In genomic region chr3:135576786-135577185, GRCh38 we compare ENCODE assay signal across 21 cellular contexts.
DNase-seq lines count a peak whose midpoint lies in the region; TF ChIP-seq lines count a peak whose summit lies in the region.
"Had no signal": no experiment of that assay in that cellular context is flagged by ENCODE, and none has a peak within 500 bp of the region (broad histone marks: within the 10 kb centered on the region; RNA-seq: fewer than 3 reads in every experiment).

No MANE protein-coding gene starts in this region.

- no peak for TF ChIP-seq CTCF in progenitor cell of endocrine pancreas (IDR thresholded peaks at IDR 0.05; ENCODE audit: unreplicated experiment)
- TF ChIP-seq CTCF in type B pancreatic cell (conservative IDR thresholded peaks at IDR 0.05): no peak

- H3K36me3 Mint-ChIP-seq in progenitor cell of endocrine pancreas (ENCODE audit: insufficient read depth): no peaks in the 10 kb centered on the region
- H3K36me3 Mint-ChIP-seq in type B pancreatic cell: no peaks in the 10 kb centered on the region
- H3K36me3 Mint-ChIP-seq: activated CD8-positive, alpha-beta memory T cell treated with anti-CD3 and anti-CD28 coated beads, Interleukin-2, amount 10 ng/mL, durations not matched to agents 7 days and 5 days; CD8-positive, alpha-beta memory T cell; naive B cell had no signal

- H3K4me1 Mint-ChIP-seq in progenitor cell of endocrine pancreas (ENCODE audit: low read depth) (peaks cover 10% of the 10 kb centered on the region), type B pancreatic cell (ENCODE audit: unreplicated experiment) (no peaks in the 10 kb centered on the region)
- H3K4me1 Mint-ChIP-seq: activated CD8-positive, alpha-beta memory T cell treated with anti-CD3 and anti-CD28 coated beads, Interleukin-2, amount 10 ng/mL, durations not matched to agents 7 days and 5 days; CD8-positive, alpha-beta memory T cell; naive B cell had no signal

- DNase-seq in NCI-H345 (lab: John Stamatoyannopoulos, UW): peak; percentile 35
- DNase-seq in NCI-H345 treated with DMSO at 0.1 percent for 48 hours (lab: John Stamatoyannopoulos, UW; ENCODE audit: unreplicated experiment): no peak
- DNase-seq in NCI-H1694 treated with DMSO at 0.1 percent for 48 hours (lab: John Stamatoyannopoulos, UW): peak; percentile 86
- DNase-seq in NCI-H748 treated with DMSO at 0.1 percent for 48 hours (lab: John Stamatoyannopoulos, UW): peak; percentile 86
- no peak for DNase-seq in progenitor cell of endocrine pancreas (ENCODE audit: low spot score, unreplicated experiment)
- DNase-seq in GM19238 (ENCODE audit: insufficient read length, low spot score): no peak
- no peak for DNase-seq in GOT3 (lab: John Stamatoyannopoulos, UW)
- no peak for DNase-seq in type B pancreatic cell (ENCODE audit: extremely low spot score, unreplicated experiment)
- DNase-seq: activated CD4-positive, alpha-beta T cell treated with anti-CD3 and anti-CD28 coated beads, Interleukin-2, amount 50 U/mL, for 1 hour; activated CD8-positive, alpha-beta memory T cell treated with anti-CD3 and anti-CD28 coated beads, Interleukin-2, amount 10 ng/mL, durations not matched to agents 7 days and 5 days; activated naive CD4-positive, alpha-beta T cell treated with anti-CD3 and anti-CD28 coated beads for 36 hours; activated T-cell treated with anti-CD3 and anti-CD28 coated beads, Interleukin-2, amount 50 U/mL, for 72 hours; amniotic stem cell; CD8-positive, alpha-beta memory T cell; colonic mucosa; effector memory CD4-positive, alpha-beta T cell; left ventricle myocardium superior; naive B cell; occipital lobe; T-helper 9 cell; trophoblast cell had no signal

- H3K9me3 Mint-ChIP-seq in progenitor cell of endocrine pancreas (ENCODE audit: low read depth) (peaks cover 4% of the 10 kb centered on the region), type B pancreatic cell (no peaks in the 10 kb centered on the region)
- H3K9me3 Mint-ChIP-seq: activated naive CD4-positive, alpha-beta T cell treated with anti-CD3 and anti-CD28 coated beads for 36 hours; activated T-cell treated with anti-CD3 and anti-CD28 coated beads, Interleukin-2, amount 50 U/mL, for 72 hours; CD8-positive, alpha-beta memory T cell had no signal

- H3K27ac Mint-ChIP-seq in progenitor cell of endocrine pancreas: peak overlapping the region; percentile 69
- no peak overlapping the region for H3K27ac Mint-ChIP-seq in type B pancreatic cell
- H3K27ac Mint-ChIP-seq: activated CD8-positive, alpha-beta memory T cell treated with anti-CD3 and anti-CD28 coated beads, Interleukin-2, amount 10 ng/mL, durations not matched to agents 7 days and 5 days; activated naive CD4-positive, alpha-beta T cell treated with anti-CD3 and anti-CD28 coated beads for 36 hours; activated T-cell treated with anti-CD3 and anti-CD28 coated beads, Interleukin-2, amount 50 U/mL, for 72 hours; CD8-positive, alpha-beta memory T cell; naive B cell had no signal

- peaks cover 10% of the 10 kb centered on the region for H3K27me3 Mint-ChIP-seq in progenitor cell of endocrine pancreas
- peaks cover 3% of the 10 kb centered on the region for H3K27me3 Mint-ChIP-seq in type B pancreatic cell
- H3K27me3 Mint-ChIP-seq: activated CD8-positive, alpha-beta memory T cell treated with anti-CD3 and anti-CD28 coated beads, Interleukin-2, amount 10 ng/mL, durations not matched to agents 7 days and 5 days; CD8-positive, alpha-beta memory T cell; naive B cell had no signal

- H3K4me3 Mint-ChIP-seq in progenitor cell of endocrine pancreas (ENCODE audit: low read depth): no peak overlapping the region
- H3K4me3 Mint-ChIP-seq in type B pancreatic cell: no peak overlapping the region
- H3K4me3 Mint-ChIP-seq: activated CD8-positive, alpha-beta memory T cell treated with anti-CD3 and anti-CD28 coated beads, Interleukin-2, amount 10 ng/mL, durations not matched to agents 7 days and 5 days; activated naive CD4-positive, alpha-beta T cell treated with anti-CD3 and anti-CD28 coated beads for 36 hours; activated T-cell treated with anti-CD3 and anti-CD28 coated beads, Interleukin-2, amount 50 U/mL, for 72 hours; CD8-positive, alpha-beta memory T cell; naive B cell had no signal

Comparison
In these comparisons a context has a peak if more than half of its experiments do, and no peak if none do; other contexts are left out.
1. DNase-seq: peak in NCI-H345 (single experiment), NCI-H1694 treated with DMSO at 0.1 percent for 48 hours (single experiment) and NCI-H748 treated with DMSO at 0.1 percent for 48 hours (single experiment); none in NCI-H345 treated with DMSO at 0.1 percent for 48 hours (single experiment), progenitor cell of endocrine pancreas (single experiment), GM19238 (single experiment), GOT3 (single experiment) and type B pancreatic cell (single experiment).